12 cellular contexts compared by ENCODE assay signal in the genomic region with DNA sequence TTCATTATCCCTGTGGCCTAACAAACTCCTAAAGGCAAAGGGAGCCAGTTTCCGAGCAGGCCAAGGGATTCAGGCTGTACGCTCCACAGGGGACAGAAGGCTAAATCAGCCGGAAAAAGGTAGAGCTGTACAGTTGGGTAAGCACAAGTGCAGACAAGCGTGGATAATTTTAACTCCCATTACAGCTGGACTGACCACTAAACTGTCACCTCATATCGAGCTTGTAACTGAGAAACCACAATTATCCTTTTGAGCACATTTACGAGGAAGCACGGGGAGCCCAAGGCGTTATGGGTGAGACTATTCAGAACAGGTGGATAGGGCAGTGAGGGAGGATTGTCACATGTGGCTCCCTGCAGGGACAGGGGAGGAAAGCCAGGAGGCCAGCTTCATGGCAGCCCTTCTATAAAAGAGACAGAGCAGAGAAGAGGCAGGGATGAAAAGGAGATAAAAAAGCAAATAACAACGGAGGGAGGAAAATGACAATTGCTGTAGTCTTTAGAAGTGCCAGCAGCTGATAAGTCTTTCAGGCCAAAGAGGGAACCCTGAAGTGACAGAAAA.
DNase-seq lines count a peak whose midpoint lies in the region; ATAC-seq, FAIRE-seq and TF ChIP-seq lines count a peak whose summit lies in the region.
"Had no signal": no experiment of that assay in that cellular context is flagged by ENCODE, and none has a peak within 500 bp of the region (broad histone marks: within the 10 kb centered on the region; RNA-seq: fewer than 3 reads in every experiment).

No MANE protein-coding gene starts in this region.

- H3K79me1 ChIP-seq in H9 (ENCODE audit: insufficient read depth, low read depth, low read length, poor library complexity, severe bottlenecking), result no peaks in the 10 kb centered on the region
- no peaks in the 10 kb centered on the region for H3K79me1 ChIP-seq in H1 (ENCODE audit: low read depth, low read length)

- WGBS in H9 (ENCODE audit: extremely low coverage, insufficient read length, low lambda C conversion rate), result no CpG with 5 or more reads among the region's 9 CpGs
- 61% methylated on average over 9 of the region's 9 CpGs; no CpG with 5 or more reads in 1 of the 2 experiments for WGBS in H1 (ENCODE audit: extremely low coverage in 1 of 2, insufficient coverage in 1 of 2, insufficient read length in 1 of 2, insufficient replicate concordance in 2 of 2, low coverage in 1 of 2, low lambda C conversion rate in 2 of 2, missing lambda C conversion rate in 1 of 2), 2 experiments

- H3K4me3 ChIP-seq in H1 (ENCODE audit: extremely low read depth in 1 of 4, insufficient read depth in 2 of 4, low read depth in 3 of 4, low read length in 4 of 4), result no peak overlapping the region
- H3K4me3 ChIP-seq: GM23248, ovary had no signal

- ATAC-seq in GM21381 (IDR thresholded peaks at IDR 0.05; ENCODE audit: unreplicated experiment), result no peak
- ATAC-seq: esophagus mucosa had no signal

- H4K91ac ChIP-seq in H9 (ENCODE audit: insufficient read length, low read depth, low read length), result no peak overlapping the region
- H4K91ac ChIP-seq in H1 (replicated peaks; ENCODE audit: insufficient read length, low read length), result no peak overlapping the region

- TF ChIP-seq POLR2A in H1 (IDR thresholded peaks at IDR 0.05; ENCODE audit: control extremely low read depth in 1 of 2, low read depth in 2 of 2, low read length in 2 of 2), result no peak

- H2BK20ac ChIP-seq in H9 (ENCODE audit: low read depth, low read length, poor library complexity, severe bottlenecking) (no peak overlapping the region), H1 (ENCODE audit: low read length) (no peak overlapping the region)

- H3K9me3 Mint-ChIP-seq in H9, result peaks cover 2 to 4% of the 10 kb centered on the region in 2 experiments; a peak in 2 of 5 replicates
- H3K9me3 Mint-ChIP-seq in progenitor cell of endocrine pancreas (ENCODE audit: low read depth), result peaks cover 5% of the 10 kb centered on the region

- H2BK12ac ChIP-seq in H9 (ENCODE audit: insufficient read length, low read depth, low read length), result no peak overlapping the region
- H2BK12ac ChIP-seq in H1 (ENCODE audit: low read depth, low read length), result no peak overlapping the region

- H3K23ac ChIP-seq in H9 (ENCODE audit: insufficient read length, low read depth, low read length) (no peak overlapping the region), H1 (ENCODE audit: insufficient read length) (no peak overlapping the region)

- no peaks in the 10 kb centered on the region for H3K36me3 ChIP-seq in H1 (ENCODE audit: control insufficient read depth in 2 of 4, insufficient read depth in 4 of 4, low read length in 3 of 4)
- H3K36me3 ChIP-seq: ovary had no signal

- H3K4me2 ChIP-seq in H9 (ENCODE audit: insufficient read depth, insufficient read length, low read length) (no peak overlapping the region), H1 (ENCODE audit: insufficient read depth in 1 of 2, low read depth in 2 of 2, low read length in 2 of 2) (no peak overlapping the region)

- H3K9ac ChIP-seq in H9 (ENCODE audit: extremely low read depth, insufficient read length, low read length) (no peak overlapping the region), H1 (replicated peaks in 1 of 4; ENCODE audit: extremely low read depth in 1 of 4, low read depth in 3 of 4, low read length in 3 of 4) (no peak overlapping the region)
- H3K9ac ChIP-seq: GM23248 had no signal

- H4K8ac ChIP-seq in H9 (replicated peaks; ENCODE audit: insufficient read length, low read depth, low read length) (no peak overlapping the region), H1 (ENCODE audit: extremely low read depth, insufficient read depth, low read length) (no peak overlapping the region)

- H3K9me3 ChIP-seq in H9 (ENCODE audit: control insufficient read depth, low read depth, low read length) (no peaks in the 10 kb centered on the region), H1 (ENCODE audit: insufficient read depth in 2 of 2, low read depth in 1 of 2, low read length in 1 of 2) (peaks cover 4 to 6% of the 10 kb centered on the region in 2 experiments; a peak in 2 of 4 replicates)
- H3K9me3 ChIP-seq: ovary had no signal

- POLR2A ChIA-PET in H1 (lab: Charles Lee; ENCODE audit: partially characterized antibody), result no interaction called here

- no peaks in the 10 kb centered on the region for H3K79me2 ChIP-seq in H9 (ENCODE audit: insufficient read depth, low read length)
- H3K79me2 ChIP-seq in H1 (ENCODE audit: control insufficient read depth in 1 of 2, insufficient read depth in 2 of 2, low read length in 2 of 2), result no peaks in the 10 kb centered on the region

- H4K5ac ChIP-seq in H9 (ENCODE audit: insufficient read length, low read depth, low read length), result no peak overlapping the region
- H4K5ac ChIP-seq in H1 (ENCODE audit: insufficient read length, low read depth, low read length), result no peak overlapping the region

- H2AK5ac ChIP-seq in H9 (ENCODE audit: insufficient read length, low read length) (no peak overlapping the region), H1 (ENCODE audit: low read depth, low read length) (no peak overlapping the region)

- H3K14ac ChIP-seq in H9 (ENCODE audit: insufficient read depth, low read length) (no peak overlapping the region), H1 (ENCODE audit: insufficient read length) (no peak overlapping the region)

- H3K4me1 Mint-ChIP-seq in H9 (peaks cover 34 to 35% of the 10 kb centered on the region in 2 experiments), progenitor cell of endocrine pancreas (ENCODE audit: low read depth) (peaks cover 45% of the 10 kb centered on the region)

- peaks cover 3% of the 10 kb centered on the region; the same call in 1 of the 2 replicates for H3K27me3 Mint-ChIP-seq in H9 (ENCODE audit: low read depth)
- no peaks in the 10 kb centered on the region for H3K27me3 Mint-ChIP-seq in progenitor cell of endocrine pancreas

- H3K4me1 ChIP-seq in H9 (ENCODE audit: insufficient read depth, low read length) (peaks cover 5% of the 10 kb centered on the region; the same call in 1 of the 2 replicates), H1 (replicated peaks in 1 of 4; ENCODE audit: control insufficient read depth in 3 of 4, insufficient read depth in 4 of 4, low read length in 3 of 4) (peaks cover 0 to 14% (median 13%) of the 10 kb centered on the region in 4 experiments; a peak in 4 of 7 replicates)

- CTCF ChIA-PET in H1 (lab: Charles Lee; ENCODE audit: partially characterized antibody), result interaction anchor here (0.6 to 1.4 kb wide), 4 partner anchors 11 to 185 kb away, joined by 3 to 4 read pairs (median 3); no protein-coding TSS in a partner anchor

- H3K27ac ChIP-seq in H9 (ENCODE audit: insufficient read length, low read depth, low read length), result no peak overlapping the region
- no peak overlapping the region for H3K27ac ChIP-seq in H1 (ENCODE audit: low read depth, low read length)
- H3K27ac ChIP-seq: GM23248, ovary had no signal

- H2BK120ac ChIP-seq in H9 (ENCODE audit: low read depth, low read length, poor library complexity, severe bottlenecking), result no peak overlapping the region
- H2BK120ac ChIP-seq in H1 (replicated peaks; ENCODE audit: low read depth, low read length), result peak overlapping the region; percentile 31

- TF ChIP-seq EP300 in H1 (IDR thresholded peaks at IDR 0.05; ENCODE audit: borderline replicate concordance in 1 of 2, low read depth in 2 of 2, low read length in 2 of 2), result no peak

- H3K27me3 ChIP-seq in H9 (ENCODE audit: insufficient read depth, low read length), result no peaks in the 10 kb centered on the region
- no peaks in the 10 kb centered on the region; a peak in 1 of 7 replicates for H3K27me3 ChIP-seq in H1 (replicated peaks in 1 of 4; ENCODE audit: control insufficient read depth in 3 of 4, extremely low read depth in 1 of 4, insufficient read depth in 3 of 4, low read length in 3 of 4)
- H3K27me3 ChIP-seq: ovary had no signal

- H4K20me1 ChIP-seq in H9 (ENCODE audit: control insufficient read depth, insufficient read depth, insufficient read length), result no peaks in the 10 kb centered on the region
- H4K20me1 ChIP-seq in H1 (replicated peaks in 1 of 2; ENCODE audit: control insufficient read depth in 1 of 2, insufficient read depth in 2 of 2, low read length in 2 of 2), result no peaks in the 10 kb centered on the region

- H2AFZ ChIP-seq in H9 (ENCODE audit: low read length) (no peak overlapping the region), H1 (ENCODE audit: low read length) (no peak overlapping the region)
- H2AFZ ChIP-seq: GM23248 had no signal

- no peak overlapping the region for H3K4me3 Mint-ChIP-seq in H9
- no peak overlapping the region for H3K4me3 Mint-ChIP-seq in progenitor cell of endocrine pancreas (ENCODE audit: low read depth)

- H3K27ac Mint-ChIP-seq in H9 (peak overlapping the region in 2 of 3 experiments; percentile 45 to 74; a peak in 3 of 7 replicates), progenitor cell of endocrine pancreas (peak overlapping the region; percentile 74)

- TF ChIP-seq CTCF in H9 (conservative IDR thresholded peaks at IDR 0.05), result no peak
- TF ChIP-seq CTCF in H1 (IDR thresholded peaks at IDR 0.05; ENCODE audit: control extremely low read depth in 1 of 3, insufficient read depth in 1 of 3, low read depth in 1 of 3, low read length in 3 of 3), result no peak
- no peak for TF ChIP-seq CTCF in progenitor cell of endocrine pancreas (IDR thresholded peaks at IDR 0.05; ENCODE audit: unreplicated experiment)

- H2BK5ac ChIP-seq in H9 (ENCODE audit: insufficient read length, low read length) (no peak overlapping the region), H1 (ENCODE audit: low read depth, low read length) (no peak overlapping the region)

- H3K4ac ChIP-seq in H9 (ENCODE audit: low read depth, low read length) (no peak overlapping the region), H1 (replicated peaks; ENCODE audit: insufficient read length, low read depth, low read length) (no peak overlapping the region)

- no peak for FAIRE-seq in H1 (lab: Jason Lieb, UNC)

- no peak overlapping the region for H3K18ac ChIP-seq in H9 (ENCODE audit: insufficient read length, low read depth, low read length)
- H3K18ac ChIP-seq in H1 (ENCODE audit: extremely low read depth, low read length), result no peak overlapping the region

- no peak for DNase-seq in H9
- DNase-seq in NCI-H2227 treated with DMSO at 0.1 percent for 48 hours (lab: John Stamatoyannopoulos, UW), result peak; percentile 93
- no peak for DNase-seq in H1 (ENCODE audit: low read depth in 1 of 2, low spot score in 2 of 2)
- DNase-seq in progenitor cell of endocrine pancreas (ENCODE audit: low spot score, unreplicated experiment), result no peak
- DNase-seq in central memory CD4-positive, alpha-beta T cell, result no peak
- DNase-seq in activated effector memory CD4-positive, alpha-beta T cell treated with anti-CD3 and anti-CD28 coated beads, Interleukin-2, amount 50 U/mL, for 16 hours, result no peak
- DNase-seq: aorta, DMS53, GM23248, ovary had no signal

- H3K23me2 ChIP-seq in H9 (ENCODE audit: insufficient read length, low read depth, low read length, poor library complexity, severe bottlenecking) (no peaks in the 10 kb centered on the region), H1 (ENCODE audit: low read depth, low read length) (no peaks in the 10 kb centered on the region)

- TF ChIP-seq RAD21 in H1 (IDR thresholded peaks at IDR 0.05 in 1 of 2, conservative IDR thresholded peaks at IDR 0.05 in 1 of 2; ENCODE audit: low read depth in 2 of 2, low read length in 2 of 2), result no peak

- H2BK15ac ChIP-seq in H9 (ENCODE audit: low read depth, low read length) (no peak overlapping the region), H1 (ENCODE audit: low read length) (0 out of 2 replicates have a peak overlapping the region, but pooled peaks have one; percentile 22)

- peaks cover 0 to 8% (median 2%) of the 10 kb centered on the region in 3 experiments; a peak in 3 of 7 replicates for H3K36me3 Mint-ChIP-seq in H9 (ENCODE audit: insufficient read depth in 1 of 3, low read depth in 3 of 3)
- peaks cover 3% of the 10 kb centered on the region for H3K36me3 Mint-ChIP-seq in progenitor cell of endocrine pancreas (ENCODE audit: insufficient read depth)

- H3K56ac ChIP-seq in H9 (ENCODE audit: insufficient read length, low read depth, low read length) (no peak overlapping the region), H1 (replicated peaks; ENCODE audit: insufficient read length, low read depth, low read length) (no peak overlapping the region)

- H3T11ph ChIP-seq in H9 (ENCODE audit: low read length), result no peak overlapping the region
